1 cellular context compared by ENCODE assay signal in genomic region chr11:70247710-70248072, GRCh38.
TF ChIP-seq lines count a peak whose summit lies in the region.

No MANE protein-coding gene starts in this region.

TF ChIP-seq in H1, 55 proteins besides CTCF, POLR2A, EP300 and RAD21:
- TF ChIP-seq NANOG (IDR thresholded peaks at IDR 0.05; ENCODE audit: insufficient read depth, low read depth, low read length, poor library complexity, severe bottlenecking) (no peak), FOSL1 (IDR thresholded peaks at IDR 0.05; ENCODE audit: insufficient read depth, low read depth, low read length) (no peak), RFX5 (IDR thresholded peaks at IDR 0.05; ENCODE audit: borderline replicate concordance, low read depth, low read length) (no peak), HDAC6 (IDR thresholded peaks at IDR 0.05; ENCODE audit: low read depth, low read length) (no peak), KDM4A (IDR thresholded peaks at IDR 0.05; ENCODE audit: low read depth, low read length, severe bottlenecking) (no peak), JUND (IDR thresholded peaks at IDR 0.05; ENCODE audit: low read length) (no peak), SAP30 (IDR thresholded peaks at IDR 0.05; ENCODE audit: insufficient read depth, insufficient replicate concordance, low read length) (no peak), RNF2 (IDR thresholded peaks at IDR 0.05; ENCODE audit: borderline replicate concordance, low read depth, low read length, missing control alignments, poor library complexity, severe bottlenecking) (no peak), BCL11A (IDR thresholded peaks at IDR 0.05; ENCODE audit: low read depth in 2 of 2, low read length in 2 of 2) (no peak), MAFK (IDR thresholded peaks at IDR 0.05; ENCODE audit: low read depth, low read length) (no peak), EGR1 (IDR thresholded peaks at IDR 0.05; ENCODE audit: borderline replicate concordance, low read depth, low read length) (no peak), TAF1 (IDR thresholded peaks at IDR 0.05; ENCODE audit: low read depth, low read length) (no peak)
